Comparison of ENCODE assay signal across 8 cellular contexts in genomic region chr5:100903036-100903887, GRCh38. TPM values are rescaled to one million over a fixed set of nuclear protein-coding genes. Genes with fewer than 3 reads are reported as not detected.
DNase-seq lines count a peak whose midpoint lies in the region; TF ChIP-seq lines count a peak whose summit lies in the region.

TSS of gene ST8SIA4 (minus strand) at chr5:100903282. CDS start at chr5:100902955, 327 bp downstream.

- no peak for TF ChIP-seq CTCF in NB4 (IDR thresholded peaks at IDR 0.05; ENCODE audit: low read depth, low read length)
- no peak for TF ChIP-seq CTCF in vagina (IDR thresholded peaks at IDR 0.05)

- in situ Hi-C loops in HAP-1 (cut with MboI; ENCODE audit: low sequenced_read_pairs), result no loop called here

- H3K9me3 ChIP-seq in HAP-1, result no peaks in the 10 kb centered on the region
- no peaks in the 10 kb centered on the region for H3K9me3 ChIP-seq in vagina

- H3K4me3 ChIP-seq in HAP-1, result peak within 1 kb of the TSS; percentile 33
- H3K4me3 ChIP-seq in NB4 (ENCODE audit: low read depth, low read length), result peak within 1 kb of the TSS; percentile 100
- H3K4me3 ChIP-seq in vagina, result peak within 1 kb of the TSS; percentile 62 to 63

- intact Hi-C loops in vagina (cut with DNase I), result no loop called here

- no peaks in the 10 kb centered on the region for H3K4me1 ChIP-seq in HAP-1
- H3K4me1 ChIP-seq in vagina, result peaks cover 35% of the 10 kb centered on the region

- peaks cover 14% of the 10 kb centered on the region for H3K27me3 ChIP-seq in HAP-1 (ENCODE audit: low read depth)
- H3K27me3 ChIP-seq in vagina, result no peaks in the 10 kb centered on the region

- H3K36me3 ChIP-seq in HAP-1 (replicated peaks) (no peaks in the 10 kb centered on the region), vagina (no peaks in the 10 kb centered on the region)

- H3K27ac ChIP-seq in vagina, result peak within 1 kb of the TSS; percentile 63

- DNase-seq in ELR (ENCODE audit: low read depth) (peak; percentile 84), HAP-1 (ENCODE audit: low spot score in 2 of 2) (peak; percentile 85 to 88), NB4 (ENCODE audit: low read depth) (peak; percentile 96), T-helper 1 cell (peak; percentile 78 to 97 (median 85)), amniotic stem cell (lab: John Stamatoyannopoulos, UW) (peak; percentile 18), hippocampal formation (lab: John Stamatoyannopoulos, UW) (peak; percentile 28 to 61), renal cortical epithelial cell (ENCODE audit: low read depth) (peak; percentile 42), vagina (ENCODE audit: extremely low spot score in 2 of 2) (peak in 1 of 2 donors; percentile 91)

- TF ChIP-seq POLR2A in NB4 (IDR thresholded peaks at IDR 0.05; ENCODE audit: extremely low read depth, insufficient read length) (peak; percentile 91), vagina (IDR thresholded peaks at IDR 0.05) (peak in 1 of 2 donors; percentile 56)

RNA-seq across cellular contexts. Expression of gene ST8SIA4, which starts in this region (rescaled TPM):
- total RNA-seq in renal cortical epithelial cell (0.17 and 3.9 TPM in 2 replicates), vagina (4.2 TPM)

Comparison
In these comparisons a context has a peak if more than half of its experiments do, and no peak if none do; other contexts are left out.
1. H3K4me3 ChIP-seq: peak in every context shown above with its lines; median percentile 100 in NB4; 62 in vagina; 33 in HAP-1.